In genomic region chrX:103220511-103221406, GRCh38 we compare ENCODE assay signal across 27 cellular contexts. TPM values are rescaled to one million over a fixed set of nuclear protein-coding genes. Genes with fewer than 3 reads are reported as not detected.
A peak's percentile ranks its signal among the peaks of the same experiment; 100 is the strongest.
DNase-seq lines count a peak whose midpoint lies in the region; ATAC-seq and TF ChIP-seq lines count a peak whose summit lies in the region.
"Had no signal": no experiment of that assay in that cellular context is flagged by ENCODE, and none has a peak within 500 bp of the region (broad histone marks: within the 10 kb centered on the region; RNA-seq: fewer than 3 reads in every experiment).

No MANE protein-coding gene starts in this region.

- ATAC-seq in left ventricle myocardium superior (peak; percentile 38), omental fat pad (ENCODE audit: low FRiP score) (peak; percentile 23), HG03457 (IDR thresholded peaks at IDR 0.05; ENCODE audit: unreplicated experiment) (no peak)
- ATAC-seq: activated CD4-positive, alpha-beta T cell treated with anti-CD3 and anti-CD28 coated beads for 36 hours; activated CD8-positive, alpha-beta T cell treated with anti-CD3 and anti-CD28 coated beads for 36 hours; activated naive CD4-positive, alpha-beta T cell treated with anti-CD3 and anti-CD28 coated beads, Interleukin-2, amount 50 U/mL, for 72 hours had no signal

- intact Hi-C loops in left ventricle myocardium superior (cut with micrococcal nuclease), result no loop called here

- no peak for TF ChIP-seq CTCF in omental fat pad (IDR thresholded peaks at IDR 0.05)

- DNase-seq in ELF-1 (ENCODE audit: low read depth, low spot score) (peak; percentile 53), NCI-H69 (lab: John Stamatoyannopoulos, UW) (peak; percentile 5), left ventricle myocardium superior (peak; percentile 25), omental fat pad (ENCODE audit: low spot score) (no peak), cortex of kidney (lab: John Stamatoyannopoulos, UW) (no peak), NCI-H1436 treated with DMSO at 0.1 percent for 48 hours (lab: John Stamatoyannopoulos, UW) (no peak), kidney tubule cell (ENCODE audit: low spot score) (no peak)
- DNase-seq: activated CD4-positive, alpha-beta T cell treated with anti-CD3 and anti-CD28 coated beads for 36 hours; activated CD8-positive, alpha-beta memory T cell treated with anti-CD3 and anti-CD28 coated beads, Interleukin-2, amount 50 U/mL, for 48 hours; activated CD8-positive, alpha-beta T cell treated with anti-CD3 and anti-CD28 coated beads for 36 hours; AML-193; CD4-positive, CD25-positive, alpha-beta regulatory T cell; effector CD4-positive, alpha-beta T cell; mammary epithelial cell; NCI-H2107; NCI-H748 treated with DMSO at 0.1 percent for 48 hours; nephron progenitor cell; SHP77; stimulated activated CD4-positive, alpha-beta T cell treated with anti-CD3 and anti-CD28 coated beads, Interleukin-12 subunit alpha, Interleukin-12 subunit beta, amount 100 ng/mL, for 4 hours; stimulated activated CD4-positive, alpha-beta T cell treated with anti-CD3 and anti-CD28 coated beads, Interleukin-2, amount 100 ng/mL, for 48 hours; stomach had no signal

RNA-seq across cellular contexts. Expression of gene BEX4, which starts 5.9 kb away (rescaled TPM):
- total RNA-seq in left ventricle myocardium superior (29.6 TPM), omental fat pad (10 to 100 TPM; 20.5 to 33.6 (median 29.4) TPM)

RNA-seq across cellular contexts. Expression of gene TCEAL8, which starts 34.2 kb away (rescaled TPM):
- total RNA-seq in left ventricle myocardium superior (37.5 TPM), omental fat pad (10 to 100 TPM; 28.9 to 60.2 (median 49.7) TPM)

RNA-seq across cellular contexts. Expression of gene TCEAL5, which starts 55.8 kb away (rescaled TPM):
- total RNA-seq in left ventricle myocardium superior (0.22 TPM), omental fat pad (1 to 10 TPM in 1 of 4 donors, not detected in 3; 2.9 TPM)
- total RNA-seq: activated CD4-positive, alpha-beta T cell treated with anti-CD3 and anti-CD28 coated beads for 36 hours; activated CD8-positive, alpha-beta T cell treated with anti-CD3 and anti-CD28 coated beads for 36 hours; activated naive CD4-positive, alpha-beta T cell treated with anti-CD3 and anti-CD28 coated beads, Interleukin-2, amount 50 U/mL, for 72 hours; activated T-helper 1 cell treated with anti-CD3 and anti-CD28 coated beads, Interleukin-12 subunit alpha, Interleukin-12 subunit beta, Interleukin-2, Interleukin-4 antibody, amounts not matched to agents 30 ng/mL and 10 ng/mL and 1 ng/mL, durations not matched to agents 14 hours and 24 hours and 36 hours; bronchial epithelial cell; CD4-positive, CD25-positive, alpha-beta regulatory T cell; mammary epithelial cell; T-helper 2 cell treated with Interferon-gamma antibody and Interleukin-4, amounts not matched to agents 100 ng/mL and 5 ng/mL, for 36 hours; tibial nerve had no signal

Comparison
In these comparisons a context has a peak if more than half of its experiments do, and no peak if none do; other contexts are left out.
1. DNase-seq: peak in ELF-1 (single experiment), NCI-H69 (single experiment) and left ventricle myocardium superior (single experiment); none in omental fat pad (single experiment), cortex of kidney (single experiment), NCI-H1436 treated with DMSO at 0.1 percent for 48 hours (single experiment) and kidney tubule cell (single experiment).